In the genomic region with DNA sequence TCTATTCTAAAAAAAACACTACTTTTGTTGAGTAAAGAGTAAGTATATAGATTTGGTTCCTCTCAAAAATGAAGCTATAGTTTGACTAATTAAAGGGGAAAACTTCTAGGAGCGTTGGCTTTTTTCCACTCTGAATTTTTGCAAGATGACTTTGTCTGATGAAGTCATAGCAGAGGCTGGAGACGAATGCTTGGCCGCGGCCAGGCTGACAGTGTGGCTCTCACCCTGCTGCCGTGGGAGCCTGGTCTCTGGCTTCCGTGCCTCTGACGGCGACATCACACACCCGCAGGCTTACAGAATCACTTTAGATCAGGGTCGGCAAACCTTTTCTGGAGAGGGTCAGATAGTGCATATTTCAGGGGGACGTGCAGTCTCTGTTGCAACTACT, we compare ENCODE assay signal across 14 cellular contexts.
DNase-seq lines count a peak whose midpoint lies in the region; ATAC-seq and TF ChIP-seq lines count a peak whose summit lies in the region.
"Had no signal": no experiment of that assay in that cellular context is flagged by ENCODE, and none has a peak within 500 bp of the region (broad histone marks: within the 10 kb centered on the region; RNA-seq: fewer than 3 reads in every experiment).

No MANE protein-coding gene starts in this region.

- H3K4me1 ChIP-seq in fibroblast of lung (ENCODE audit: control insufficient read depth, extremely low read depth, insufficient read depth, low read length) (no peaks in the 10 kb centered on the region), sigmoid colon (peaks cover 0 to 48% (median 32%) of the 10 kb centered on the region in 4 donors)
- H3K4me1 ChIP-seq: SJSA1 had no signal

- no peaks in the 10 kb centered on the region for H3K79me2 ChIP-seq in fibroblast of lung (ENCODE audit: control insufficient read depth, insufficient read depth, low read length)

- TF ChIP-seq EP300 in sigmoid colon (IDR thresholded peaks at IDR 0.05) = no peak

- intact Hi-C loops in sigmoid colon (cut with DNase I) = no loop called here

- DNase-seq in AG10803 (ENCODE audit: low read depth) (peak; percentile 91), MG63 (peak; percentile 68), fibroblast of lung (ENCODE audit: low read depth in 2 of 2) (peak; percentile 21 to 58), sigmoid colon (no peak), T1000 (lab: John Stamatoyannopoulos, UW) (no peak), GM13977 (ENCODE audit: low spot score) (no peak)
- no peak for DNase-seq in stimulated activated naive CD4-positive, alpha-beta T cell (lab: John Stamatoyannopoulos, UW)
- DNase-seq: activated CD8-positive, alpha-beta memory T cell treated with anti-CD3 and anti-CD28 coated beads, Interleukin-2, amount 10 ng/mL, durations not matched to agents 7 days and 5 days; dermis blood vessel endothelial cell; NCI-H1930; NCI-H82; nephron progenitor cell had no signal

- H3K9me3 ChIP-seq in MG63 (no peaks in the 10 kb centered on the region), fibroblast of lung (ENCODE audit: control insufficient read depth, insufficient read depth, low read depth, low read length) (no peaks in the 10 kb centered on the region), sigmoid colon (no peaks in the 10 kb centered on the region)
- H3K9me3 ChIP-seq: SJSA1 had no signal

- no peaks in the 10 kb centered on the region for H3K27me3 ChIP-seq in MG63
- no peaks in the 10 kb centered on the region for H3K27me3 ChIP-seq in fibroblast of lung (ENCODE audit: control insufficient read depth, insufficient read depth, low read length)
- H3K27me3 ChIP-seq in sigmoid colon = no peaks in the 10 kb centered on the region

- peak overlapping the region; percentile 22 for H3K27ac ChIP-seq in fibroblast of lung (ENCODE audit: insufficient read depth, low read length)
- peak overlapping the region; percentile 56 to 76 (median 62) for H3K27ac ChIP-seq in sigmoid colon
- H3K27ac ChIP-seq: SJSA1 had no signal

- ATAC-seq in GM18505 (IDR thresholded peaks at IDR 0.05; ENCODE audit: unreplicated experiment) = no peak
- ATAC-seq: activated CD8-positive, alpha-beta memory T cell treated with anti-CD3 and anti-CD28 coated beads, Interleukin-2, amount 10 ng/mL, durations not matched to agents 7 days and 5 days had no signal

- H3K4me3 ChIP-seq in AG10803 (ENCODE audit: low read length) (peak overlapping the region; percentile 3), MG63 (no peak overlapping the region), fibroblast of lung (replicated peaks in 1 of 4; ENCODE audit: control extremely low read depth in 1 of 4, insufficient read depth in 1 of 4, low read depth in 3 of 4, low read length in 4 of 4) (no peak overlapping the region), sigmoid colon (no peak overlapping the region)
- H3K4me3 ChIP-seq: SJSA1 had no signal

- no peak overlapping the region for H2AFZ ChIP-seq in fibroblast of lung (ENCODE audit: low read length)

- no peaks in the 10 kb centered on the region for H4K20me1 ChIP-seq in fibroblast of lung (ENCODE audit: control insufficient read depth, extremely low read depth, insufficient read depth, low read length)

- H3K36me3 ChIP-seq in MG63 = no peaks in the 10 kb centered on the region
- no peaks in the 10 kb centered on the region for H3K36me3 ChIP-seq in fibroblast of lung (ENCODE audit: control insufficient read depth, insufficient read depth, low read length)
- H3K36me3 ChIP-seq in sigmoid colon = no peaks in the 10 kb centered on the region
- H3K36me3 ChIP-seq: SJSA1 had no signal

- WGBS in sigmoid colon, 2 donors = 68 to 80% methylated on average over 11 of the region's 11 CpGs

- in situ Hi-C loops in GM13977 (cut with MboI; ENCODE audit: low pct_unique_long_range_greater_than_20kb, low sequenced_read_pairs, unreplicated experiment) = loop anchor here (25.0 kb wide), 1 partner anchor 137 kb away; the partner anchor contains the start of gene PHACTR3

- H3K9ac ChIP-seq in fibroblast of lung (ENCODE audit: insufficient read depth, low read length) = no peak overlapping the region

- TF ChIP-seq POLR2A in sigmoid colon (IDR thresholded peaks at IDR 0.05) (no peak), GM18505 (IDR thresholded peaks at IDR 0.05; ENCODE audit: borderline replicate concordance, extremely low read depth, insufficient read depth, insufficient read length) (no peak)

- TF ChIP-seq CTCF in AG10803 (conservative IDR thresholded peaks at IDR 0.05; ENCODE audit: low read length) = no peak
- no peak for TF ChIP-seq CTCF in fibroblast of lung (conservative IDR thresholded peaks at IDR 0.05 in 1 of 2, IDR thresholded peaks at IDR 0.05 in 1 of 2; ENCODE audit: low read depth in 1 of 2, low read length in 2 of 2)
- TF ChIP-seq CTCF in sigmoid colon (IDR thresholded peaks at IDR 0.05) = no peak
- no peak for TF ChIP-seq CTCF in GM13977 (IDR thresholded peaks at IDR 0.05; ENCODE audit: extremely low read depth, insufficient read depth, missing control alignments)

- H3K4me2 ChIP-seq in fibroblast of lung (ENCODE audit: extremely low read depth, insufficient read depth, low read length) = peak overlapping the region; percentile 20

Comparison
In these comparisons a context has a peak if more than half of its experiments do, and no peak if none do; other contexts are left out.
1. DNase-seq: peak in AG10803 (single experiment), MG63 (single experiment) and fibroblast of lung (2 of 2); none in sigmoid colon (single experiment), T1000 (single experiment), stimulated activated naive CD4-positive, alpha-beta T cell (0 of 6) and GM13977 (single experiment).